In genomic region chr12:95200128-95200973, GRCh38 we compare ENCODE assay signal across 13 cellular contexts. TPM values are rescaled to one million over a fixed set of nuclear protein-coding genes. Genes with fewer than 3 reads are reported as not detected.
A peak's percentile ranks its signal among the peaks of the same experiment; 100 is the strongest.
DNase-seq lines count a peak whose midpoint lies in the region; ATAC-seq, FAIRE-seq and TF ChIP-seq lines count a peak whose summit lies in the region.
"Had no signal": no experiment of that assay in that cellular context is flagged by ENCODE, and none has a peak within 500 bp of the region (broad histone marks: within the 10 kb centered on the region; RNA-seq: fewer than 3 reads in every experiment).

No MANE protein-coding gene starts in this region.

- TF ChIP-seq EP300 in upper lobe of left lung (IDR thresholded peaks at IDR 0.05) = no peak

- H3K4me1 Mint-ChIP-seq in memory B cell = peaks cover 20% of the 10 kb centered on the region

- no peak for FAIRE-seq in bronchial epithelial cell (lab: Jason Lieb, UNC)
- FAIRE-seq: G401.6, TTC549 had no signal

- H3K27ac Mint-ChIP-seq in memory B cell = peak overlapping the region; percentile 84

- peaks cover 28 to 46% (median 37%) of the 10 kb centered on the region in 4 donors for H3K4me1 ChIP-seq in upper lobe of left lung

- H3K4me3 ChIP-seq in bronchial epithelial cell (ENCODE audit: low read depth, low read length) (no peak overlapping the region), upper lobe of left lung (no peak overlapping the region)

- no peak for ATAC-seq in memory B cell (ENCODE audit: low read depth)
- ATAC-seq in upper lobe of left lung (ENCODE audit: low FRiP score in 2 of 2) = no peak
- ATAC-seq in HG03439 (IDR thresholded peaks at IDR 0.05; ENCODE audit: unreplicated experiment) = no peak

- no peaks in the 10 kb centered on the region for H3K9me3 Mint-ChIP-seq in memory B cell

- DNase-seq in DMS 273 (lab: John Stamatoyannopoulos, UW; ENCODE audit: unreplicated experiment) (peak; percentile 7), DMS 273 treated with DMSO at 0.1 percent for 48 hours (lab: John Stamatoyannopoulos, UW) (no peak), bronchial epithelial cell (ENCODE audit: low read depth) (peak; percentile 60), memory B cell (ENCODE audit: low spot score in 2 of 2) (no peak), upper lobe of left lung (no peak), HK-2 (ENCODE audit: unreplicated experiment) (no peak), COR-L47 (lab: John Stamatoyannopoulos, UW) (no peak)
- DNase-seq: activated effector memory CD4-positive, alpha-beta T cell treated with Interleukin-2 at 50 U/mL for 16 hours; substantia nigra had no signal

- H3K9me3 ChIP-seq in upper lobe of left lung = no peaks in the 10 kb centered on the region

- WGBS in upper lobe of left lung, 2 donors = 57 to 66% methylated on average over 6 of the region's 6 CpGs

- no peaks in the 10 kb centered on the region for H3K36me3 Mint-ChIP-seq in memory B cell

- peak overlapping the region; percentile 8 to 65 (median 32) for H3K27ac ChIP-seq in upper lobe of left lung
- H3K27ac ChIP-seq: 22Rv1 had no signal

- H3K36me3 ChIP-seq in bronchial epithelial cell (ENCODE audit: control insufficient read depth, insufficient read depth, low read length) (no peaks in the 10 kb centered on the region), upper lobe of left lung (no peaks in the 10 kb centered on the region)

- H3K27me3 ChIP-seq in bronchial epithelial cell (ENCODE audit: control insufficient read depth, insufficient read depth, low read length) (no peaks in the 10 kb centered on the region), upper lobe of left lung (no peaks in the 10 kb centered on the region)

- no peak for TF ChIP-seq CTCF in bronchial epithelial cell (IDR thresholded peaks at IDR 0.05; ENCODE audit: insufficient read depth, low read length, severe bottlenecking)
- no peak for TF ChIP-seq CTCF in upper lobe of left lung (IDR thresholded peaks at IDR 0.05)

- TF ChIP-seq POLR2A in upper lobe of left lung (IDR thresholded peaks at IDR 0.05) = no peak

- H3K27me3 Mint-ChIP-seq in memory B cell = peaks cover 3% of the 10 kb centered on the region

- H3K4me3 Mint-ChIP-seq in memory B cell = peak overlapping the region; percentile 38

RNA-seq across cellular contexts. Expression of gene FGD6, which starts 16.9 kb away (rescaled TPM):
- total RNA-seq in bronchial epithelial cell (13.2 and 13.3 TPM in 2 replicates), upper lobe of left lung (10 to 100 TPM; 14.7 to 36.1 (median 20.2) TPM)

RNA-seq across cellular contexts. Expression of gene VEZT, which starts 17.3 kb away (rescaled TPM):
- 57.4 and 66.2 TPM in 2 replicates for total RNA-seq in bronchial epithelial cell
- 100 to 1,000 TPM in 1 of 6 donors, 10 to 100 TPM in 5; 29.6 to 119 (median 69.5) TPM for total RNA-seq in upper lobe of left lung

Comparison
In these comparisons a context has a peak if more than half of its experiments do, and no peak if none do; other contexts are left out.
1. DNase-seq: peak in DMS 273 (single experiment) and bronchial epithelial cell (single experiment); none in DMS 273 treated with DMSO at 0.1 percent for 48 hours (single experiment), memory B cell (0 of 2), upper lobe of left lung (0 of 2), HK-2 (single experiment) and COR-L47 (single experiment).